ENCODE assay signal across 1 cellular context in the genomic region with DNA sequence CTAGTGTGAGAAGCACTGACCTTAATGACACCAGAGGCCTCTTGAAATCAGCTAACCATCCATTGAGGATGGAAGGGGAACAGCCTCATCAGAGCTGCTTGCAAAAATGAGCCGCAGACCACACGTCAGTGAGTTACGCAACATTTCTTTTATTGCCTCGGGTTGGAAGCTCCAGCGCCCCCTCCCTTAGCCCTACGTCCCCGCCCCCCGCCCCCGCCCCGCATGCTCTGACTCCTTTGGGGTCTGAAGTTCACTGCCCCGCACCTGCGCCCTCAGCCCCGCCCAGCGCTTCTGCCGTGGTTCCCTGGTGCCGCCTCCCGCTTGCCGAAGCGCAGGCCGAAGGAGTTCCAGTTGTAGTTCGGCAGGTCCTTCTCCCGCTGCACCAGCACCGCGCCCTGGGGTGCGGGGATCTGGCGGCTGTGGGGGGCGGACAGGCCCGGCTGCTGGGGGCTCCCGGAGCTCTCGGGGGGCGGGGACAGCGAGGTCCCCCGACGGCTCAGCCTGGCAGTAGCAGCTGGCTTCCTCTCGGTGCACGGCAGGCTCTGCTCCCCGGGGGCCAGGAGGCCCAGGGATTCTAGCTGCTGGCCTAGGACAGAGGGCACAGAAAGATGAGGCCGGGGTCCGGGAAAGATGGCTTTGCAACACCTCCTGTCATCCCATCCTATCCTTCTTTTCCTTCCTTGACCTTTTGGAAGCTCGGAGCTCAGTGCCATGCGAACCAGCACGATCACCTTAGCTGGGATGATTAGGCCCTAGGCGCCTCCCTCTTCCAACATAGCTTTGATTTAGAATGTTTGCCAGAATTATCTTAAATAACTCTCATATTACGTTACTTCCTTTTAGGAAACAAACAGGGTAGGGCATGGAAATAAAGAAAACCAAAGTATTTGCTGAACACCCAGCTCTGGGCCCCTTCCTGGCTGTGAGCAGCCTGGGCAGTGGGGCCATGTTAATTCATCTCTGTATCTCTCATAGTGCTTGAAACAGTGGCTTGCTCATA.
TF ChIP-seq lines count a peak whose summit lies in the region.

No MANE protein-coding gene starts in this region.

TF ChIP-seq in IMR-90, 13 proteins besides CTCF, POLR2A, EP300 and RAD21:
- TF ChIP-seq CEBPB (IDR thresholded peaks at IDR 0.05; ENCODE audit: low read depth, low read length) (peak; percentile 97), MAFK (IDR thresholded peaks at IDR 0.05; ENCODE audit: low read depth, low read length) (no peak)
